In the genomic region with DNA sequence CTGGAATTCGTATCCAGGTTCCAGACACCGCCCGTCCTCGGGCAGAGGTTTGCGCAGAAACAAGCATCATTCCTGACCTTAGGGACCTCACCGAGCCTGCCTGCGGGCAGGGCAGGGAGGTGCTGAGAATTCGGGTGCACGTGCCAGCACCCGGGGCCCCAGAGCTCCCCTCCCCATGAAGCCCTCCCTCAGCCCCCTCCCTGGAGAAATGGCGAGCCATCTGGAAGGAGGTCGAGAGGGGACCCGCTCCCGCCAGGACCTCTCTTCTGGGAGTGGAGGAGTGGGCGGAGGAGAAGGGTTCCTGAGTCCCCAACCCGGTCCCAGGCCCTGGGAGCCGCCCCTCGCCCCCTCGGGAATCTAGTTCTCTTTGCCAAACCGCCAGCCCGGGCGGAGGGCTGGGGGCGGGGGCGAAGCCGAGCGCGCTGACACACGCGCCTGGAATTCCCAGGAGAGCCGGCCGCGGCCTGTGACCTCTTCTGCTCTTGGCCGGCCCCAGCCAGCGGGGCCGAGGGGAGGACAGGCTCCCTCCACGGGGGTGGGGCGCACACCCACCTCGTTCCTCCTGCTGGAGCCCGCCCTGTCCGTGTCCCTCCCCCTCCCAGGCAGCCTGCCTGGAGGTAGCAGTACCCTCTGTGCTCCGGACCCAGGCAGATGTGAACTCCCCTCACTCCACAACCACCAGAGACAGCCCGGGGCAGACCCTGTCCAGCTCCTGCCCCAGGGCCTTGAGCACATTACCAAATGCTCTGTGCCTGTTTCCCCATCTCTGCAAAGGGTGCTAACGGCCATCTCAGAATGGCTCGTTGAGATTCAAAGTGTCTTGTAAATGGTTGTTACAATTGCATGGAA, we compare ENCODE assay signal across 9 cellular contexts. TPM values are rescaled to one million over a fixed set of nuclear protein-coding genes. Genes with fewer than 3 reads are reported as not detected.
A peak's percentile ranks its signal among the peaks of the same experiment; 100 is the strongest.
DNase-seq lines count a peak whose midpoint lies in the region; ATAC-seq and TF ChIP-seq lines count a peak whose summit lies in the region.
"Had no signal": no experiment of that assay in that cellular context is flagged by ENCODE, and none has a peak within 500 bp of the region (broad histone marks: within the 10 kb centered on the region; RNA-seq: fewer than 3 reads in every experiment).

No MANE protein-coding gene starts in this region.

- H3K4me3 ChIP-seq in ectodermal cell (ENCODE audit: insufficient read depth, low read depth, low read length) (peak overlapping the region; percentile 35), WERI-Rb-1 (ENCODE audit: low read depth, low read length) (no peak overlapping the region)

- no peaks in the 10 kb centered on the region for H3K9me3 ChIP-seq in ectodermal cell (ENCODE audit: control insufficient read depth, low read length)
- no peaks in the 10 kb centered on the region for H3K9me3 ChIP-seq in WERI-Rb-1 (ENCODE audit: severe bottlenecking)

- H3K36me3 ChIP-seq in ectodermal cell (ENCODE audit: control insufficient read depth, insufficient read depth, low read length) (no peaks in the 10 kb centered on the region), WERI-Rb-1 (no peaks in the 10 kb centered on the region)

- ATAC-seq in GM18870 (IDR thresholded peaks at IDR 0.05; ENCODE audit: unreplicated experiment), result no peak

- peaks cover 3% of the 10 kb centered on the region for H3K4me1 ChIP-seq in ectodermal cell (ENCODE audit: control insufficient read depth, insufficient read depth, low read length)

- TF ChIP-seq CTCF in WERI-Rb-1 (IDR thresholded peaks at IDR 0.05; ENCODE audit: low read depth, low read length), result no peak

- DNase-seq in EH (ENCODE audit: low read depth) (peak; percentile 85), NCI-H226 (peak; percentile 95), myocyte (ENCODE audit: low read depth) (peak; percentile 73), middle frontal gyrus (ENCODE audit: extremely low spot score, low spot score) (no peak), epidermal melanocyte (ENCODE audit: insufficient read length, low spot score) (no peak), WERI-Rb-1 (no peak)

- H3K27me3 ChIP-seq in ectodermal cell (ENCODE audit: control insufficient read depth, insufficient read depth, low read length, poor library complexity, severe bottlenecking) (peaks cover 33% of the 10 kb centered on the region), WERI-Rb-1 (ENCODE audit: insufficient read depth, low read depth, severe bottlenecking) (no peaks in the 10 kb centered on the region)

- no peak overlapping the region for H3K27ac ChIP-seq in ectodermal cell (ENCODE audit: insufficient read depth, low read depth, low read length, poor library complexity, severe bottlenecking)
- H3K27ac ChIP-seq in WERI-Rb-1, result no peak overlapping the region
- H3K27ac ChIP-seq: parathyroid adenoma had no signal

- 8% methylated on average over 44 of the region's 44 CpGs for WGBS in ectodermal cell, 2 experiments

RNA-seq across cellular contexts. Expression of a gene that starts 23.0 kb away (rescaled TPM):
- 0.22 TPM for polyA plus RNA-seq in ectodermal cell (2013, experiment 1 of 4)
- 0.39 TPM for polyA plus RNA-seq in ectodermal cell (2013, experiment 2 of 4)
- polyA plus RNA-seq in ectodermal cell (2013, experiment 3 of 4), result 0.53 TPM
- 0.28 TPM for polyA plus RNA-seq in ectodermal cell (2013, experiment 4 of 4)
- total RNA-seq in myocyte, result not detected in 2 replicates
- polyA plus RNA-seq in myocyte (2012), result 0.18 TPM

Comparison
In these comparisons a context has a peak if more than half of its experiments do, and no peak if none do; other contexts are left out.
1. DNase-seq: peak in EH (single experiment), NCI-H226 (single experiment) and myocyte (single experiment); none in middle frontal gyrus (single experiment), epidermal melanocyte (single experiment) and WERI-Rb-1 (single experiment).